8 cellular contexts compared by ENCODE assay signal in genomic region chr6:17580518-17581048, GRCh38. TPM values are rescaled to one million over a fixed set of nuclear protein-coding genes. Genes with fewer than 3 reads are reported as not detected.
DNase-seq lines count a peak whose midpoint lies in the region; ATAC-seq, FAIRE-seq and TF ChIP-seq lines count a peak whose summit lies in the region.

No MANE protein-coding gene starts in this region.

- CTCF ChIA-PET in A549 (lab: Yijun Ruan, JAX): interaction anchor here (1.0 to 1.3 kb wide), 2 partner anchors 75 to 424 kb away, joined by 3 read pairs; no protein-coding TSS in a partner anchor

- no peak for FAIRE-seq in A549 (lab: Jason Lieb, UNC)

- no peak for TF ChIP-seq CTCF in A549 (IDR thresholded peaks at IDR 0.05)
- TF ChIP-seq CTCF in fibroblast of pulmonary artery (IDR thresholded peaks at IDR 0.05; ENCODE audit: low read length, missing control alignments): no peak
- TF ChIP-seq CTCF in ovary (IDR thresholded peaks at IDR 0.05): no peak

- H3K9me3 ChIP-seq in A549 (peaks cover 10% of the 10 kb centered on the region; the same call in 2 of the 3 replicates), ovary (no peaks in the 10 kb centered on the region)

- TF ChIP-seq POLR2A in A549 (IDR thresholded peaks at IDR 0.05; ENCODE audit: low read length) (no peak), ovary (IDR thresholded peaks at IDR 0.05) (no peak)

- no peak for TF ChIP-seq EP300 in A549 (IDR thresholded peaks at IDR 0.05)
- TF ChIP-seq EP300 in ovary (IDR thresholded peaks at IDR 0.05): no peak

- H3K27me3 ChIP-seq in H7 (ENCODE audit: control insufficient read depth, insufficient read depth, low read length): no peaks in the 10 kb centered on the region
- no peaks in the 10 kb centered on the region for H3K27me3 ChIP-seq in ovary

- POLR2A ChIA-PET in A549 (lab: Yijun Ruan, JAX): interaction anchor here (0.9 to 1.3 kb wide), 2 partner anchors 300 to 301 kb away, joined by 3 to 5 read pairs; partner anchors contain the start of gene RBM24

- peak; percentile 83 to 90 for ATAC-seq in A549
- no peak for ATAC-seq in HG02840 (IDR thresholded peaks at IDR 0.05; ENCODE audit: low FRiP score, unreplicated experiment)

- H3K27ac ChIP-seq in A549 (peak overlapping the region; percentile 67 to 87), ovary (peak overlapping the region in 1 of 2 donors; percentile 48)

- H3K4me3 ChIP-seq in A549: peak overlapping the region; percentile 45
- H3K4me3 ChIP-seq in H7 (ENCODE audit: insufficient read depth, low read depth, low read length): peak overlapping the region; percentile 26; the same call in 1 of the 2 replicates
- H3K4me3 ChIP-seq in fibroblast of pulmonary artery (replicated peaks; ENCODE audit: low read depth, low read length): peak overlapping the region; percentile 54
- H3K4me3 ChIP-seq in ovary: peak overlapping the region; percentile 60

- peaks cover 5% of the 10 kb centered on the region; the same call in 1 of the 3 replicates for H3K4me1 ChIP-seq in A549
- no peaks in the 10 kb centered on the region for H3K4me1 ChIP-seq in ovary (ENCODE audit: insufficient read depth)

- WGBS in A549 (ENCODE audit: missing lambda C conversion rate): 50% methylated on average over 31 of the region's 53 CpGs
- 2 to 10% (median 6%) methylated on average over 42 to 53 of the region's 53 CpGs for WGBS in ovary, 3 donors

- peak overlapping the region; percentile 52 for H3K4me2 ChIP-seq in A549

- intact Hi-C loops in ovary (cut with DNase I): loop anchor here (5.0 to 10.0 kb wide), 4 partner anchors 224 to 426 kb away; partner anchors contain the start of gene RBM24 (in 2 of the 4)

- H3K36me3 ChIP-seq in H7 (replicated peaks; ENCODE audit: control insufficient read depth, insufficient read depth, low read length): no peaks in the 10 kb centered on the region
- no peaks in the 10 kb centered on the region for H3K36me3 ChIP-seq in ovary

- no peak for TF ChIP-seq RAD21 in A549 (conservative IDR thresholded peaks at IDR 0.05 in 1 of 2, IDR thresholded peaks at IDR 0.05 in 1 of 2)

- DNase-seq in A549 (ENCODE audit: low read depth in 1 of 2, low spot score in 1 of 2): peak in 1 of 2 experiments; percentile 43
- DNase-seq in H7: no peak
- DNase-seq in activated T-cell treated with anti-CD3 and anti-CD28 coated beads for 48 hours (ENCODE audit: low read depth): peak; percentile 51
- peak; percentile 40 for DNase-seq in fibroblast of pulmonary artery (ENCODE audit: low read depth)
- DNase-seq in ovary: peak; percentile 20 to 68 (median 60)
- no peak for DNase-seq in hepatic stellate cell (ENCODE audit: low spot score)
- DNase-seq in RPMI8226: no peak

TF ChIP-seq in A549, 52 proteins besides CTCF, POLR2A, EP300 and RAD21:
- TF ChIP-seq E2F6 (IDR thresholded peaks at IDR 0.05; ENCODE audit: borderline replicate concordance, low read depth) (0 out of 2 replicates have a peak, but pooled peaks have one; percentile 29), HEYL (CRISPR knock-in tag; IDR thresholded peaks at IDR 0.05) (no peak)

RNA-seq across cellular contexts. Expression of gene FAM8A1, which starts 19.5 kb away (rescaled TPM):
- polyA plus RNA-seq in A549 (2011; rRNA removed) (7.6 and 9.0 TPM in 2 replicates), A549 (2017; fragmentation: RNase III; extraction: RNeasy Plus Mini Kit Qiagen cat#74134 plus additional on column Dnase treatment) (4.7 to 5.5 TPM (median 5.5 TPM) in 3 replicates), ovary (10 to 100 TPM; 25.4 to 31.2 TPM)
- 0.96 and 1.6 TPM in 2 replicates for polyA plus RNA-seq in A549 (2012; cell fraction: cytosol; rRNA removed)
- 0.96 and 1.1 TPM in 2 replicates for polyA plus RNA-seq in A549 (2012; cell fraction: nucleus; rRNA removed)
- 2.0 and 2.3 TPM in 2 replicates for polyA minus RNA-seq in A549 (2011; rRNA and poly(A)+ RNA removed)
- total RNA-seq in H7 (2014; rRNA removed; shearing (Covaris generic)): 10.2 and 12.0 TPM in 2 replicates
- 10 to 100 TPM; 26.4 to 39.7 (median 31.0) TPM for total RNA-seq in ovary

Comparison
In these comparisons a context has a peak if more than half of its experiments do, and no peak if none do; other contexts are left out.
1. DNase-seq: peak in activated T-cell treated with anti-CD3 and anti-CD28 coated beads for 48 hours (single experiment), fibroblast of pulmonary artery (single experiment) and ovary (5 of 5); none in H7 (single experiment), hepatic stellate cell (single experiment) and RPMI8226 (single experiment).
2. Peak in every context shown above with its lines, with median percentiles within 50 percentile points of each other: H3K4me3 ChIP-seq.